Comparison of ENCODE assay signal across 10 cellular contexts in genomic region chr2:67446504-67446911, GRCh38. TPM values are rescaled to one million over a fixed set of nuclear protein-coding genes. Genes with fewer than 3 reads are reported as not detected.
DNase-seq lines count a peak whose midpoint lies in the region; ATAC-seq and TF ChIP-seq lines count a peak whose summit lies in the region.
"Had no signal": no experiment of that assay in that cellular context is flagged by ENCODE, and none has a peak within 500 bp of the region (broad histone marks: within the 10 kb centered on the region; RNA-seq: fewer than 3 reads in every experiment).

No MANE protein-coding gene starts in this region.

- peaks cover 5% of the 10 kb centered on the region for H3K36me3 Mint-ChIP-seq in mesothelial cell of epicardium

- peaks cover 13% of the 10 kb centered on the region for H3K9me3 Mint-ChIP-seq in mesothelial cell of epicardium
- H3K9me3 Mint-ChIP-seq: activated naive CD4-positive, alpha-beta T cell treated with anti-CD3 and anti-CD28 coated beads for 36 hours; effector memory CD8-positive, alpha-beta T cell had no signal

- H3K4me3 Mint-ChIP-seq in mesothelial cell of epicardium = no peak overlapping the region
- H3K4me3 Mint-ChIP-seq: activated naive CD4-positive, alpha-beta T cell treated with anti-CD3 and anti-CD28 coated beads for 36 hours; effector memory CD8-positive, alpha-beta T cell had no signal

- peak; percentile 64 for ATAC-seq in left ventricle myocardium superior
- ATAC-seq in GM21717 (IDR thresholded peaks at IDR 0.05; ENCODE audit: unreplicated experiment) = no peak
- no peak for ATAC-seq in HG03457 (IDR thresholded peaks at IDR 0.05; ENCODE audit: unreplicated experiment)
- ATAC-seq: effector memory CD8-positive, alpha-beta T cell had no signal

- no peak overlapping the region for H3K27ac Mint-ChIP-seq in mesothelial cell of epicardium
- H3K27ac Mint-ChIP-seq: activated naive CD4-positive, alpha-beta T cell treated with anti-CD3 and anti-CD28 coated beads for 36 hours; effector memory CD8-positive, alpha-beta T cell had no signal

- DNase-seq in COLO668 (lab: John Stamatoyannopoulos, UW; ENCODE audit: unreplicated experiment) = peak; percentile 29
- peak; percentile 21 for DNase-seq in NCI-H1105 (lab: John Stamatoyannopoulos, UW)
- DNase-seq in RPMI7951 (ENCODE audit: low read depth) = peak; percentile 38
- DNase-seq in left ventricle myocardium superior = no peak
- no peak for DNase-seq in stimulated activated CD4-positive, alpha-beta T cell treated with anti-CD3 and anti-CD28 coated beads, Interleukin-12 subunit alpha, Interleukin-12 subunit beta, amount 100 ng/mL, for 4 hours
- DNase-seq in mesothelial cell of epicardium (ENCODE audit: low spot score in 2 of 2, unreplicated experiment in 2 of 2) = no peak
- DNase-seq: activated naive CD4-positive, alpha-beta T cell treated with anti-CD3 and anti-CD28 coated beads for 36 hours; effector memory CD8-positive, alpha-beta T cell had no signal

- no peak for TF ChIP-seq CTCF in mesothelial cell of epicardium (IDR thresholded peaks at IDR 0.05; ENCODE audit: unreplicated experiment)

- intact Hi-C loops in left ventricle myocardium superior (cut with micrococcal nuclease) = no loop called here

- H3K27me3 Mint-ChIP-seq in mesothelial cell of epicardium (ENCODE audit: low read depth) = no peaks in the 10 kb centered on the region

- H3K4me1 Mint-ChIP-seq in mesothelial cell of epicardium = peaks cover 24% of the 10 kb centered on the region

RNA-seq across cellular contexts. Expression of gene ETAA1, which starts 49.4 kb away (rescaled TPM):
- 20.7 and 26.3 TPM in 2 replicates for total RNA-seq in RPMI7951 (2014; rRNA removed; shearing (Covaris generic))
- total RNA-seq in left ventricle myocardium superior (3.9 TPM), mesothelial cell of epicardium (18.9 to 21.1 TPM (median 19.8 TPM) in 3 replicates)

Comparison
In these comparisons a context has a peak if more than half of its experiments do, and no peak if none do; other contexts are left out.
1. DNase-seq: peak in COLO668 (single experiment), NCI-H1105 (single experiment) and RPMI7951 (single experiment); none in left ventricle myocardium superior (single experiment), stimulated activated CD4-positive, alpha-beta T cell treated with anti-CD3 and anti-CD28 coated beads, Interleukin-12 subunit alpha, Interleukin-12 subunit beta, amount 100 ng/mL, for 4 hours (single experiment) and mesothelial cell of epicardium (0 of 2).